In genomic region chr12:6552140-6552551, GRCh38 we compare ENCODE assay signal across 8 cellular contexts. TPM values are rescaled to one million over a fixed set of nuclear protein-coding genes. Genes with fewer than 3 reads are reported as not detected.
DNase-seq lines count a peak whose midpoint lies in the region; ATAC-seq, FAIRE-seq and TF ChIP-seq lines count a peak whose summit lies in the region.
"Had no signal": no experiment of that assay in that cellular context is flagged by ENCODE, and none has a peak within 500 bp of the region (broad histone marks: within the 10 kb centered on the region; RNA-seq: fewer than 3 reads in every experiment).

No MANE protein-coding gene starts in this region.

- H3K27me3 ChIP-seq in breast epithelium (no peaks in the 10 kb centered on the region), tibial nerve (no peaks in the 10 kb centered on the region)

- no peak for TF ChIP-seq CTCF in breast epithelium (IDR thresholded peaks at IDR 0.05)
- no peak for TF ChIP-seq CTCF in tibial nerve (IDR thresholded peaks at IDR 0.05)

- no peak for TF ChIP-seq EP300 in tibial nerve (IDR thresholded peaks at IDR 0.05)

- DNase-seq in HTR-8/SVneo (ENCODE audit: insufficient read length, low spot score) = no peak
- no peak for DNase-seq in breast epithelium (ENCODE audit: low spot score in 2 of 2)
- DNase-seq in left colon = no peak
- no peak for DNase-seq in tibial nerve (ENCODE audit: low spot score in 2 of 2)
- DNase-seq in activated T-cell treated with anti-CD3 and anti-CD28 coated beads, Interleukin-2, amount 50 U/mL, for 48 hours = no peak
- DNase-seq in NCI-H2029 treated with DMSO at 0.1 percent for 48 hours (lab: John Stamatoyannopoulos, UW) = no peak

- WGBS in tibial nerve, 2 donors = 19 to 27% methylated on average over 4 of the region's 4 CpGs

- no peak for TF ChIP-seq POLR2A in breast epithelium (IDR thresholded peaks at IDR 0.05)
- no peak for TF ChIP-seq POLR2A in tibial nerve (IDR thresholded peaks at IDR 0.05)

- ATAC-seq in left colon = peak; percentile 23
- ATAC-seq in GM21717 (IDR thresholded peaks at IDR 0.05; ENCODE audit: unreplicated experiment) = no peak

- H3K4me3 ChIP-seq in breast epithelium = no peak overlapping the region
- H3K4me3 ChIP-seq in tibial nerve = no peak overlapping the region
- H3K4me3 ChIP-seq: SK-N-MC had no signal

- H3K27ac ChIP-seq in breast epithelium (peak overlapping the region; percentile 85 to 88), tibial nerve (peak overlapping the region; percentile 40 to 91 (median 76))
- H3K27ac ChIP-seq: SK-N-MC had no signal

- FAIRE-seq in HTR-8/SVneo (lab: Jason Lieb, UNC) = peak; percentile 90

- intact Hi-C loops in breast epithelium (cut with DNase I; ENCODE audit: low total_unique reads) (no loop called here), left colon (cut with DNase I, micrococcal nuclease) (no loop called here)

- H3K36me3 ChIP-seq in breast epithelium = no peaks in the 10 kb centered on the region
- H3K36me3 ChIP-seq in tibial nerve = peaks cover 0 to 47% (median 10%) of the 10 kb centered on the region in 3 donors

- H3K9me3 ChIP-seq in breast epithelium (no peaks in the 10 kb centered on the region), tibial nerve (no peaks in the 10 kb centered on the region)

- peaks cover 22 to 41% of the 10 kb centered on the region in 2 donors for H3K4me1 ChIP-seq in breast epithelium
- H3K4me1 ChIP-seq in tibial nerve = peaks cover 5 to 89% (median 55%) of the 10 kb centered on the region in 4 donors

RNA-seq across cellular contexts. Expression of gene IFFO1, which starts 3.7 kb away (rescaled TPM):
- total RNA-seq in breast epithelium (10 to 100 TPM in 2 of 3 donors, 1 to 10 TPM in 1; 7.2 to 22.4 (median 15.7) TPM), left colon (1 to 10 TPM; 3.8 to 7.2 TPM), tibial nerve (10 to 100 TPM; 44.6 to 58.6 (median 55.3) TPM)

RNA-seq across cellular contexts. Expression of gene NOP2, which starts 15.9 kb away (rescaled TPM):
- total RNA-seq in breast epithelium (10 to 100 TPM; 30.6 to 37.6 (median 31.5) TPM), left colon (10 to 100 TPM; 22.2 to 34.4 TPM), tibial nerve (10 to 100 TPM; 16.1 to 30.9 (median 24.3) TPM)

RNA-seq across cellular contexts. Expression of gene GAPDH, which starts 17.8 kb away (rescaled TPM):
- total RNA-seq in breast epithelium (1,000 to 10,000 TPM; 1,134 to 1,818 (median 1,628) TPM), left colon (1,000 to 10,000 TPM; 2,230 to 2,756 TPM), tibial nerve (1,000 to 10,000 TPM; 1,360 to 2,316 (median 1,728) TPM)

RNA-seq across cellular contexts. Expression of gene CHD4, which starts 55.0 kb away (rescaled TPM):
- total RNA-seq in breast epithelium = 100 to 1,000 TPM; 162 to 227 (median 203) TPM
- 100 to 1,000 TPM; 142 to 157 TPM for total RNA-seq in left colon
- total RNA-seq in tibial nerve = 100 to 1,000 TPM; 192 to 256 (median 242) TPM

RNA-seq across cellular contexts. Expression of gene NCAPD2, which starts 58.2 kb away (rescaled TPM):
- total RNA-seq in breast epithelium (10 to 100 TPM; 21.6 to 66.7 (median 53.9) TPM), left colon (10 to 100 TPM; 21.9 to 29.4 TPM), tibial nerve (10 to 100 TPM; 17.0 to 29.3 (median 23.0) TPM)
